8 cellular contexts compared by ENCODE assay signal in genomic region chr3:137110392-137110996, GRCh38.
DNase-seq lines count a peak whose midpoint lies in the region; ATAC-seq, FAIRE-seq and TF ChIP-seq lines count a peak whose summit lies in the region.

No MANE protein-coding gene starts in this region.

- no peak overlapping the region for H3K4me2 ChIP-seq in fibroblast of lung (ENCODE audit: extremely low read depth, insufficient read depth, low read length)
- H3K4me2 ChIP-seq in smooth muscle cell = no peak overlapping the region

- H3K9ac ChIP-seq in fibroblast of lung (ENCODE audit: insufficient read depth, low read length) (no peak overlapping the region), smooth muscle cell (ENCODE audit: low read depth) (no peak overlapping the region)

- TF ChIP-seq CTCF in Peyer's patch (IDR thresholded peaks at IDR 0.05) (peak; percentile 22 to 57 (median 52)), fibroblast of lung (conservative IDR thresholded peaks at IDR 0.05 in 1 of 2, IDR thresholded peaks at IDR 0.05 in 1 of 2; ENCODE audit: low read depth in 1 of 2, low read length in 2 of 2) (peak; percentile 80 to 86), smooth muscle cell (IDR thresholded peaks at IDR 0.05; ENCODE audit: borderline replicate concordance, insufficient read depth, poor library complexity, severe bottlenecking) (peak; percentile 50)

- H3F3A ChIP-seq in smooth muscle cell (ENCODE audit: low read depth) = no peaks in the 10 kb centered on the region

- H3K79me2 ChIP-seq in fibroblast of lung (ENCODE audit: control insufficient read depth, insufficient read depth, low read length) = no peaks in the 10 kb centered on the region
- H3K79me2 ChIP-seq in smooth muscle cell (ENCODE audit: low read depth) = no peaks in the 10 kb centered on the region

- no peak overlapping the region for H3K4me3 ChIP-seq in Peyer's patch
- no peak overlapping the region for H3K4me3 ChIP-seq in fibroblast of lung (replicated peaks in 1 of 4; ENCODE audit: control extremely low read depth in 1 of 4, insufficient read depth in 1 of 4, low read depth in 3 of 4, low read length in 4 of 4)
- H3K4me3 ChIP-seq in smooth muscle cell = no peak overlapping the region

- H3K36me3 ChIP-seq in Peyer's patch (no peaks in the 10 kb centered on the region), fibroblast of lung (ENCODE audit: control insufficient read depth, insufficient read depth, low read length) (no peaks in the 10 kb centered on the region), smooth muscle cell (ENCODE audit: low read depth) (no peaks in the 10 kb centered on the region)

- H3K27me3 ChIP-seq in Peyer's patch (no peaks in the 10 kb centered on the region), fibroblast of lung (ENCODE audit: control insufficient read depth, insufficient read depth, low read length) (peaks cover 2% of the 10 kb centered on the region), smooth muscle cell (ENCODE audit: low read depth) (peaks cover 17% of the 10 kb centered on the region)

- FAIRE-seq in GM12891 (lab: Jason Lieb, UNC) = peak; percentile 50

- H3K4me1 ChIP-seq in Peyer's patch = no peaks in the 10 kb centered on the region
- H3K4me1 ChIP-seq in fibroblast of lung (ENCODE audit: control insufficient read depth, extremely low read depth, insufficient read depth, low read length) = no peaks in the 10 kb centered on the region
- peaks cover 15% of the 10 kb centered on the region for H3K4me1 ChIP-seq in smooth muscle cell (ENCODE audit: low read depth)

- no peak overlapping the region for H2AFZ ChIP-seq in fibroblast of lung (ENCODE audit: low read length)
- no peak overlapping the region for H2AFZ ChIP-seq in smooth muscle cell (ENCODE audit: low read depth)

- TF ChIP-seq POLR2A in GM12891 (IDR thresholded peaks at IDR 0.05; ENCODE audit: low read depth, low read length) (no peak), Peyer's patch (IDR thresholded peaks at IDR 0.05) (no peak)

- H4K20me1 ChIP-seq in fibroblast of lung (ENCODE audit: control insufficient read depth, extremely low read depth, insufficient read depth, low read length) = no peaks in the 10 kb centered on the region
- H4K20me1 ChIP-seq in smooth muscle cell (ENCODE audit: low read depth) = no peaks in the 10 kb centered on the region

- ATAC-seq in HG03354 (IDR thresholded peaks at IDR 0.05; ENCODE audit: poor library complexity, severe bottlenecking, unreplicated experiment) = peak; percentile 86

- H3K27ac ChIP-seq in Peyer's patch (no peak overlapping the region), fibroblast of lung (ENCODE audit: insufficient read depth, low read length) (no peak overlapping the region), smooth muscle cell (ENCODE audit: low read depth) (no peak overlapping the region)

- DNase-seq in AG08396 (ENCODE audit: low spot score) (peak; percentile 42), GM12891 (ENCODE audit: insufficient read length, low spot score) (no peak), Peyer's patch (no peak), fibroblast of lung (ENCODE audit: low read depth in 2 of 2) (peak; percentile 23 to 39), smooth muscle cell (lab: John Stamatoyannopoulos, UW; ENCODE audit: unreplicated experiment) (no peak), cortex of kidney (lab: John Stamatoyannopoulos, UW) (no peak)
- DNase-seq in activated CD8-positive, alpha-beta memory T cell treated with anti-CD3 and anti-CD28 coated beads, Interleukin-2, amount 50 U/mL, for 48 hours = no peak

- 30% methylated on average over 3 of the region's 3 CpGs for WGBS in smooth muscle cell (ENCODE audit: low lambda C conversion rate)

- H3K9me3 ChIP-seq in Peyer's patch (no peaks in the 10 kb centered on the region), fibroblast of lung (ENCODE audit: control insufficient read depth, insufficient read depth, low read depth, low read length) (no peaks in the 10 kb centered on the region), smooth muscle cell (replicated peaks; ENCODE audit: low read depth) (no peaks in the 10 kb centered on the region)

TF ChIP-seq in GM12891, 5 proteins besides CTCF, POLR2A, EP300 and RAD21:
- TF ChIP-seq PAX5 (IDR thresholded peaks at IDR 0.05; ENCODE audit: insufficient read depth, low read length, severe bottlenecking) = no peak
- TF ChIP-seq SPI1 (IDR thresholded peaks at IDR 0.05; ENCODE audit: low read depth, low read length) = no peak
- TF ChIP-seq POLR2AphosphoS5 (IDR thresholded peaks at IDR 0.05; ENCODE audit: low read depth, low read length) = no peak
- no peak for TF ChIP-seq POU2F2 (IDR thresholded peaks at IDR 0.05; ENCODE audit: low read depth, low read length)
- TF ChIP-seq TAF1 (IDR thresholded peaks at IDR 0.05; ENCODE audit: low read depth, low read length) = no peak
TF ChIP-seq in GM12891: peak in this region for 0.

Comparison
In these comparisons a context has a peak if more than half of its experiments do, and no peak if none do; other contexts are left out.
1. DNase-seq: peak in AG08396 (single experiment) and fibroblast of lung (2 of 2); none in GM12891 (single experiment), Peyer's patch (0 of 3), smooth muscle cell (single experiment), activated CD8-positive, alpha-beta memory T cell treated with anti-CD3 and anti-CD28 coated beads, Interleukin-2, amount 50 U/mL, for 48 hours (single experiment) and cortex of kidney (single experiment).
2. Peak in every context shown above with its lines, with median percentiles within 50 percentile points of each other: CTCF ChIP-seq.